1 cellular context compared by ENCODE assay signal in the genomic region with DNA sequence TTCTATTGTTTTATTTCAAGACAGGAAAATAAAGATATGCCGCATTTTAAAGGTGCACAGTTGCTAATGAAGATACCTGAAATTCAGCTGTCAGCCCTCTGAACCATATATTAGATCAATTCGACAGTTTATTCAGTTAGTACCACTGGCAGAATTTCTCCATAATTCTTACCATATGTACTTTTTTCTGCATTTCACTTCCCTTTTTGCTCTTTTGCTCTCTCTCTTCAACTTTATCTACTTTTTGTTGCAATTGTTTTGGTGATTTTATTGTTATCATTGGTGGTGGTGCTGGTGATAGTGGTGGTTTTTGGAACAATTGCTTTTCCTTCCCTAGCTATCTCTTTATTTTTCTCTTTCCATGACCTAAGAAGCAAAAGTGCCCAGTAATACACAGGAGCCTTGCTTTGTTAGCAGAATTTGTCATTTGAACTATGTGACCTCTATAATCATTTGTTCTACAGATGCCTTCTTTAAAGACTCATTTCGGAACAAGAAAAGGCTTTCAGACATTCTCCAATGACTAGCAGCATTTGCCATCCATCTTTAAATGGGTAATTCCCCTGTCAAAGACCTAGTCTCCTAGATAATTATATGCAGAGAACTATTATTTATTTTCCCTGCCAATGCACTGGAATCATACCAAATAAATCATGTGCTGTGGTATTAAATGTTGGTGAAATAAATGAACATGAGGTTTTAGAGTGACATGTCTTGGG.
TF ChIP-seq lines count a peak whose summit lies in the region.

No MANE protein-coding gene starts in this region.

TF ChIP-seq in IMR-90, 13 proteins besides CTCF, POLR2A, EP300 and RAD21:
- TF ChIP-seq MXI1 (IDR thresholded peaks at IDR 0.05; ENCODE audit: borderline replicate concordance, low read depth, low read length) (no peak), BHLHE40 (IDR thresholded peaks at IDR 0.05; ENCODE audit: low read depth, low read length) (no peak), RFX5 (IDR thresholded peaks at IDR 0.05; ENCODE audit: low read depth, low read length) (no peak), MAZ (IDR thresholded peaks at IDR 0.05; ENCODE audit: borderline replicate concordance, low read depth, low read length) (no peak), FOS (IDR thresholded peaks at IDR 0.05; ENCODE audit: low read depth, low read length) (no peak), CEBPB (IDR thresholded peaks at IDR 0.05; ENCODE audit: low read depth, low read length) (no peak), MAFK (IDR thresholded peaks at IDR 0.05; ENCODE audit: low read depth, low read length) (no peak), RCOR1 (IDR thresholded peaks at IDR 0.05; ENCODE audit: insufficient replicate concordance, low read length) (no peak), SMC3 (IDR thresholded peaks at IDR 0.05; ENCODE audit: low read depth, low read length) (no peak), NFE2L2 (IDR thresholded peaks at IDR 0.05; ENCODE audit: low read depth, low read length) (no peak), CHD1 (IDR thresholded peaks at IDR 0.05; ENCODE audit: low read depth, low read length) (no peak)
- TF ChIP-seq, protein P1, sequence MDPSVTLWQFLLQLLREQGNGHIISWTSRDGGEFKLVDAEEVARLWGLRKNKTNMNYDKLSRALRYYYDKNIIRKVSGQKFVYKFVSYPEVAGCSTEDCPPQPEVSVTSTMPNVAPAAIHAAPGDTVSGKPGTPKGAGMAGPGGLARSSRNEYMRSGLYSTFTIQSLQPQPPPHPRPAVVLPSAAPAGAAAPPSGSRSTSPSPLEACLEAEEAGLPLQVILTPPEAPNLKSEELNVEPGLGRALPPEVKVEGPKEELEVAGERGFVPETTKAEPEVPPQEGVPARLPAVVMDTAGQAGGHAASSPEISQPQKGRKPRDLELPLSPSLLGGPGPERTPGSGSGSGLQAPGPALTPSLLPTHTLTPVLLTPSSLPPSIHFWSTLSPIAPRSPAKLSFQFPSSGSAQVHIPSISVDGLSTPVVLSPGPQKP (IDR thresholded peaks at IDR 0.05; ENCODE audit: borderline replicate concordance, low read depth, low read length), result no peak
- TF ChIP-seq, protein P2, sequence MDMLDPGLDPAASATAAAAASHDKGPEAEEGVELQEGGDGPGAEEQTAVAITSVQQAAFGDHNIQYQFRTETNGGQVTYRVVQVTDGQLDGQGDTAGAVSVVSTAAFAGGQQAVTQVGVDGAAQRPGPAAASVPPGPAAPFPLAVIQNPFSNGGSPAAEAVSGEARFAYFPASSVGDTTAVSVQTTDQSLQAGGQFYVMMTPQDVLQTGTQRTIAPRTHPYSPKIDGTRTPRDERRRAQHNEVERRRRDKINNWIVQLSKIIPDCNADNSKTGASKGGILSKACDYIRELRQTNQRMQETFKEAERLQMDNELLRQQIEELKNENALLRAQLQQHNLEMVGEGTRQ (IDR thresholded peaks at IDR 0.05; ENCODE audit: low read depth, low read length), result no peak
TF ChIP-seq in IMR-90: peak in this region for 0.
